ENCODE assay signal across 11 cellular contexts in genomic region chr12:94721173-94721572, GRCh38.
DNase-seq lines count a peak whose midpoint lies in the region; ATAC-seq and TF ChIP-seq lines count a peak whose summit lies in the region.
"Had no signal": no experiment of that assay in that cellular context is flagged by ENCODE, and none has a peak within 500 bp of the region (broad histone marks: within the 10 kb centered on the region; RNA-seq: fewer than 3 reads in every experiment).

No MANE protein-coding gene starts in this region.

- in situ Hi-C loops in ACHN (cut with HindIII; ENCODE audit: low pct_ligation_motif_present, low pct_unique_long_range_greater_than_20kb, low sequenced_read_pairs) = no loop called here

- peak; percentile 91 for ATAC-seq in GM19397 (IDR thresholded peaks at IDR 0.05; ENCODE audit: unreplicated experiment)
- ATAC-seq in HG02943 (IDR thresholded peaks at IDR 0.05; ENCODE audit: low read depth, unreplicated experiment) = peak; percentile 82
- ATAC-seq: activated CD8-positive, alpha-beta memory T cell treated with anti-CD3 and anti-CD28 coated beads, Interleukin-2, amount 10 ng/mL, durations not matched to agents 7 days and 5 days had no signal

- CTCF ChIA-PET in GM10248 (lab: Yijun Ruan, JAX) = interaction anchor here (1.0 to 3.9 kb wide), 9 partner anchors 9 to 154 kb away, joined by 3 to 17 read pairs (median 3); no protein-coding TSS in a partner anchor

- DNase-seq in GM10248 (ENCODE audit: extremely low spot score) (peak; percentile 64), NAMALWA (ENCODE audit: low spot score) (peak; percentile 75), superior temporal gyrus (ENCODE audit: extremely low spot score) (no peak), NCI-H1105 treated with DMSO at 0.1 percent for 48 hours (lab: John Stamatoyannopoulos, UW) (no peak), NCI-H446 (lab: John Stamatoyannopoulos, UW) (no peak), ACHN (no peak)
- DNase-seq: activated CD8-positive, alpha-beta memory T cell treated with anti-CD3 and anti-CD28 coated beads, Interleukin-2, amount 10 ng/mL, durations not matched to agents 7 days and 5 days; NCI-H146; SHP77 had no signal

- POLR2A ChIA-PET in GM10248 (lab: Yijun Ruan, JAX) = no interaction called here

- TF ChIP-seq CTCF in GM10248 (IDR thresholded peaks at IDR 0.05; ENCODE audit: control extremely low read depth, extremely low read depth, low read depth, missing control alignments) = no peak

Comparison
In these comparisons a context has a peak if more than half of its experiments do, and no peak if none do; other contexts are left out.
1. DNase-seq: peak in GM10248 (single experiment) and NAMALWA (single experiment); none in superior temporal gyrus (single experiment), NCI-H1105 treated with DMSO at 0.1 percent for 48 hours (single experiment), NCI-H446 (0 of 2) and ACHN (single experiment).